In the genomic region with DNA sequence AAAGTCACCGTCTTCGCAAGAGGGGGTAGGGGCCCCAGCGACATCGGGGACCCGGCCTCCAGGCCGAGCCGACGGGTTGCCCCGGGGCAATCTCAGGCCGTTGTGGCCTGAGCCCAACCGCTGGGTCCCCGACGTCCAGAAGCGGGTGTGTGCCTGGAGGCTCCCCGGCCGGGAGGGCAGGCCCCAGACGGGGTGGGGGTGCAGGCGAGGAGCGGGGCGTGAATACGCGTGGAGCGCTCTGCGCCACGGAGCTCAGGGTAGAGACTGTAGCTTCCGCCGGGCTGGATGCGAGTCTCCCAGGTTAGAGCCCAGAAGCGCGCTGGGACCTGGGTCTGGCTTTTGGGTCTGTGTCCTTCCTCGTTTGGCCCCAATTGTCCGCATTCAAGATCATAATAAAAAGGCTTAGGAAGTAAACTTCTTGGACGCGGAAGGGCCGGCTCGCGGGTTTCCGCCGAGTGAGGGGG, we compare ENCODE assay signal across 12 cellular contexts. TPM values are rescaled to one million over a fixed set of nuclear protein-coding genes. Genes with fewer than 3 reads are reported as not detected.
A peak's percentile ranks its signal among the peaks of the same experiment; 100 is the strongest.
DNase-seq lines count a peak whose midpoint lies in the region; ATAC-seq, FAIRE-seq and TF ChIP-seq lines count a peak whose summit lies in the region.
"Had no signal": no experiment of that assay in that cellular context is flagged by ENCODE, and none has a peak within 500 bp of the region (broad histone marks: within the 10 kb centered on the region; RNA-seq: fewer than 3 reads in every experiment).

No MANE protein-coding gene starts in this region.

- peak overlapping the region; percentile 60; the same call in 1 of the 2 replicates for H3K18ac ChIP-seq in H1 (ENCODE audit: extremely low read depth, low read length)

- H2AFZ ChIP-seq in H1 (ENCODE audit: low read length), result no peak overlapping the region

- no peak overlapping the region for H4K91ac ChIP-seq in H1 (replicated peaks; ENCODE audit: insufficient read length, low read length)

- TF ChIP-seq RAD21 in H1 (IDR thresholded peaks at IDR 0.05 in 1 of 2, conservative IDR thresholded peaks at IDR 0.05 in 1 of 2; ENCODE audit: low read depth in 2 of 2, low read length in 2 of 2), result no peak

- H3K4me1 ChIP-seq in H1 (replicated peaks in 1 of 4; ENCODE audit: control insufficient read depth in 3 of 4, insufficient read depth in 4 of 4, low read length in 3 of 4), result peaks cover 0 to 69% (median 40%) of the 10 kb centered on the region in 4 experiments; a peak in 6 of 7 replicates
- peaks cover 8% of the 10 kb centered on the region for H3K4me1 ChIP-seq in ovary (ENCODE audit: insufficient read depth)

- no peak for TF ChIP-seq CTCF in H1 (IDR thresholded peaks at IDR 0.05; ENCODE audit: control extremely low read depth in 1 of 3, insufficient read depth in 1 of 3, low read depth in 1 of 3, low read length in 3 of 3)
- TF ChIP-seq CTCF in ovary (IDR thresholded peaks at IDR 0.05), result no peak

- H2BK5ac ChIP-seq in H1 (ENCODE audit: low read depth, low read length), result no peak overlapping the region

- TF ChIP-seq POLR2A in H1 (IDR thresholded peaks at IDR 0.05; ENCODE audit: control extremely low read depth in 1 of 2, low read depth in 2 of 2, low read length in 2 of 2) (no peak), ovary (IDR thresholded peaks at IDR 0.05) (no peak)

- no peak overlapping the region for H4K5ac ChIP-seq in H1 (ENCODE audit: insufficient read length, low read depth, low read length)

- no peak overlapping the region for H2BK12ac ChIP-seq in H1 (ENCODE audit: low read depth, low read length)

- POLR2A ChIA-PET in H1 (lab: Charles Lee; ENCODE audit: partially characterized antibody), result interaction anchor here (3.2 kb wide), 1 partner anchor 9 kb away, joined by 20 read pairs; no protein-coding TSS in a partner anchor

- H3K9me3 ChIP-seq in H1 (ENCODE audit: insufficient read depth in 2 of 2, low read depth in 1 of 2, low read length in 1 of 2), result no peaks in the 10 kb centered on the region
- no peaks in the 10 kb centered on the region for H3K9me3 ChIP-seq in ovary
- H3K9me3 ChIP-seq: body of pancreas, gastroesophageal sphincter had no signal

- no peak for FAIRE-seq in H1 (lab: Jason Lieb, UNC)

- ATAC-seq in HG02571 (IDR thresholded peaks at IDR 0.05; ENCODE audit: unreplicated experiment) (no peak), GM19324 (IDR thresholded peaks at IDR 0.05; ENCODE audit: low FRiP score, unreplicated experiment) (no peak)
- ATAC-seq: gastroesophageal sphincter had no signal

- peaks cover 0 to 11% (median 0%) of the 10 kb centered on the region in 4 experiments; a peak in 1 of 8 replicates for H3K36me3 ChIP-seq in H1 (ENCODE audit: control insufficient read depth in 2 of 4, insufficient read depth in 4 of 4, low read length in 3 of 4)
- no peaks in the 10 kb centered on the region for H3K36me3 ChIP-seq in ovary

- no peak overlapping the region for H3K27ac ChIP-seq in H1 (ENCODE audit: low read depth, low read length)
- H3K27ac ChIP-seq in ovary, result no peak overlapping the region
- H3K27ac ChIP-seq: body of pancreas, gastroesophageal sphincter had no signal

- H3K23ac ChIP-seq in H1 (ENCODE audit: insufficient read length), result no peak overlapping the region

- WGBS in H1 (ENCODE audit: extremely low coverage in 1 of 2, insufficient coverage in 1 of 2, insufficient read length in 1 of 2, insufficient replicate concordance in 2 of 2, low coverage in 1 of 2, low lambda C conversion rate in 2 of 2, missing lambda C conversion rate in 1 of 2), 2 experiments, result 3% methylated on average over 31 of the region's 39 CpGs; no CpG with 5 or more reads in 1 of the 2 experiments
- 1 to 3% (median 2%) methylated on average over 37 to 39 of the region's 39 CpGs for WGBS in ovary, 3 donors

- H4K8ac ChIP-seq in H1 (ENCODE audit: extremely low read depth, insufficient read depth, low read length), result no peak overlapping the region

- H3K9ac ChIP-seq in H1 (replicated peaks in 1 of 4; ENCODE audit: extremely low read depth in 1 of 4, low read depth in 3 of 4, low read length in 3 of 4), result no peak overlapping the region

- no peak overlapping the region for H2AK5ac ChIP-seq in H1 (ENCODE audit: low read depth, low read length)

- peaks cover 11 to 33% of the 10 kb centered on the region in 2 experiments for H4K20me1 ChIP-seq in H1 (replicated peaks in 1 of 2; ENCODE audit: control insufficient read depth in 1 of 2, insufficient read depth in 2 of 2, low read length in 2 of 2)

- no peak overlapping the region for H2BK15ac ChIP-seq in H1 (ENCODE audit: low read length)

- peaks cover 96 to 99% (median 96%) of the 10 kb centered on the region in 4 experiments for H3K27me3 ChIP-seq in H1 (replicated peaks in 1 of 4; ENCODE audit: control insufficient read depth in 3 of 4, extremely low read depth in 1 of 4, insufficient read depth in 3 of 4, low read length in 3 of 4)
- peaks cover 11% of the 10 kb centered on the region for H3K27me3 ChIP-seq in ovary

- peak overlapping the region; percentile 66 to 92 for H3K4me2 ChIP-seq in H1 (ENCODE audit: insufficient read depth in 1 of 2, low read depth in 2 of 2, low read length in 2 of 2)

- peak; percentile 31 for DNase-seq in stimulated activated CD4-positive, alpha-beta T cell treated with anti-CD3 and anti-CD28 coated beads, Interleukin-4, amount 100 ng/mL, for 1 hour
- DNase-seq in stimulated activated CD4-positive, alpha-beta T cell treated with anti-CD3 and anti-CD28 coated beads, Interleukin-1b, Interleukin-23, amount 100 ng/mL, for 48 hours, result no peak
- DNase-seq in H1 (ENCODE audit: low read depth in 1 of 2, low spot score in 2 of 2) (peak in 1 of 2 experiments; percentile 69), ovary (no peak), NK-92 (lab: John Stamatoyannopoulos, UW; ENCODE audit: unreplicated experiment) (no peak), NCI-H510A (lab: John Stamatoyannopoulos, UW) (no peak)
- DNase-seq: MV-4-11 had no signal

- no peak overlapping the region for H3K4ac ChIP-seq in H1 (replicated peaks; ENCODE audit: insufficient read length, low read depth, low read length)

- intact Hi-C loops in ovary (cut with DNase I), result no loop called here

- H3K79me2 ChIP-seq in H1 (ENCODE audit: control insufficient read depth in 1 of 2, insufficient read depth in 2 of 2, low read length in 2 of 2), result no peaks in the 10 kb centered on the region

- no peak overlapping the region for H3K56ac ChIP-seq in H1 (replicated peaks; ENCODE audit: insufficient read length, low read depth, low read length)

- TF ChIP-seq EP300 in H1 (IDR thresholded peaks at IDR 0.05; ENCODE audit: borderline replicate concordance in 1 of 2, low read depth in 2 of 2, low read length in 2 of 2) (no peak), ovary (IDR thresholded peaks at IDR 0.05) (no peak)

- H3K79me1 ChIP-seq in H1 (ENCODE audit: low read depth, low read length), result no peaks in the 10 kb centered on the region

- H2BK120ac ChIP-seq in H1 (replicated peaks; ENCODE audit: low read depth, low read length), result no peak overlapping the region

- H3K4me3 ChIP-seq in H1 (ENCODE audit: extremely low read depth in 1 of 4, insufficient read depth in 2 of 4, low read depth in 3 of 4, low read length in 4 of 4) (peak overlapping the region in 3 of 4 experiments; percentile 17 to 57 (median 32); a peak in 5 of 8 replicates), ovary (peak overlapping the region; percentile 37)

- H2BK20ac ChIP-seq in H1 (ENCODE audit: low read length), result peak overlapping the region; percentile 72; the same call in 1 of the 2 replicates

- no peak overlapping the region for H3K14ac ChIP-seq in H1 (ENCODE audit: insufficient read length)

- H3K23me2 ChIP-seq in H1 (ENCODE audit: low read depth, low read length), result peaks cover 23% of the 10 kb centered on the region

- CTCF ChIA-PET in H1 (lab: Charles Lee; ENCODE audit: partially characterized antibody), result interaction anchor here (1.0 to 9.8 kb wide), 6 partner anchors 9 to 373 kb away, joined by 3 to 143 read pairs (median 4); no protein-coding TSS in a partner anchor

TF ChIP-seq in H1, 55 proteins besides CTCF, POLR2A, EP300 and RAD21:
- TF ChIP-seq SUZ12 (IDR thresholded peaks at IDR 0.05; ENCODE audit: low read length) (peak; percentile 64), POU5F1 (IDR thresholded peaks at IDR 0.05; ENCODE audit: low read depth, low read length) (no peak), SIN3A (conservative IDR thresholded peaks at IDR 0.05 in 1 of 2, IDR thresholded peaks at IDR 0.05 in 1 of 2; ENCODE audit: low read depth in 1 of 2, low read length in 2 of 2) (no peak), EZH2 (IDR thresholded peaks at IDR 0.05; ENCODE audit: low read depth, low read length, severe bottlenecking) (peak; percentile 87), RBBP5 (IDR thresholded peaks at IDR 0.05; ENCODE audit: borderline replicate concordance, low read depth, low read length) (peak; percentile 20; the same call in 1 of the 2 replicates)
- TF ChIP-seq, protein P1, sequence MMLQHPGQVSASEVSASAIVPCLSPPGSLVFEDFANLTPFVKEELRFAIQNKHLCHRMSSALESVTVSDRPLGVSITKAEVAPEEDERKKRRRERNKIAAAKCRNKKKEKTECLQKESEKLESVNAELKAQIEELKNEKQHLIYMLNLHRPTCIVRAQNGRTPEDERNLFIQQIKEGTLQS (IDR thresholded peaks at IDR 0.05; ENCODE audit: insufficient read depth, low read depth, low read length), result no peak

RNA-seq across cellular contexts. Expression of gene BARX1, which starts 3.5 kb away (rescaled TPM):
- 2.1 and 2.6 TPM in 2 replicates for total RNA-seq in H1 (2021; fragmentation: NEBNext Ultra II Directional; extraction: Animal tissue kit (Norgen Biotek cat#: 25700))
- polyA plus RNA-seq in H1 (2011; rRNA removed), result 0.79 and 1.3 TPM in 2 replicates
- polyA plus RNA-seq in H1 (2011; cell fraction: cytosol; rRNA removed), result 1.00 TPM
- polyA plus RNA-seq in H1 (2011; cell fraction: nucleus; rRNA removed), result 1.4 TPM
- polyA plus RNA-seq in H1 (2012, experiment 1 of 2), result 0.68 to 0.87 TPM (median 0.76 TPM) in 4 replicates
- polyA plus RNA-seq in H1 (2012, experiment 2 of 2), result 0.92 TPM
- polyA plus RNA-seq in H1 (2013, experiment 1 of 2), result 2.3 TPM
- 2.3 TPM for polyA plus RNA-seq in H1 (2013, experiment 2 of 2)
- polyA minus RNA-seq in H1 (2011; rRNA and poly(A)+ RNA removed), result 0.22 TPM in 1 of 2 replicates, not detected in the other
- not detected for polyA minus RNA-seq in H1 (2011; cell fraction: cytosol; rRNA and poly(A)+ RNA removed)
- not detected for polyA minus RNA-seq in H1 (2011; cell fraction: nucleus; rRNA and poly(A)+ RNA removed)
- total RNA-seq in ovary, result not detected
- under 1 TPM in 1 of 2 donors, not detected in 1; 0.07 TPM for polyA plus RNA-seq in ovary
- polyA plus RNA-seq: BJ had no signal
